Comparison of ENCODE assay signal across 11 cellular contexts in the genomic region with DNA sequence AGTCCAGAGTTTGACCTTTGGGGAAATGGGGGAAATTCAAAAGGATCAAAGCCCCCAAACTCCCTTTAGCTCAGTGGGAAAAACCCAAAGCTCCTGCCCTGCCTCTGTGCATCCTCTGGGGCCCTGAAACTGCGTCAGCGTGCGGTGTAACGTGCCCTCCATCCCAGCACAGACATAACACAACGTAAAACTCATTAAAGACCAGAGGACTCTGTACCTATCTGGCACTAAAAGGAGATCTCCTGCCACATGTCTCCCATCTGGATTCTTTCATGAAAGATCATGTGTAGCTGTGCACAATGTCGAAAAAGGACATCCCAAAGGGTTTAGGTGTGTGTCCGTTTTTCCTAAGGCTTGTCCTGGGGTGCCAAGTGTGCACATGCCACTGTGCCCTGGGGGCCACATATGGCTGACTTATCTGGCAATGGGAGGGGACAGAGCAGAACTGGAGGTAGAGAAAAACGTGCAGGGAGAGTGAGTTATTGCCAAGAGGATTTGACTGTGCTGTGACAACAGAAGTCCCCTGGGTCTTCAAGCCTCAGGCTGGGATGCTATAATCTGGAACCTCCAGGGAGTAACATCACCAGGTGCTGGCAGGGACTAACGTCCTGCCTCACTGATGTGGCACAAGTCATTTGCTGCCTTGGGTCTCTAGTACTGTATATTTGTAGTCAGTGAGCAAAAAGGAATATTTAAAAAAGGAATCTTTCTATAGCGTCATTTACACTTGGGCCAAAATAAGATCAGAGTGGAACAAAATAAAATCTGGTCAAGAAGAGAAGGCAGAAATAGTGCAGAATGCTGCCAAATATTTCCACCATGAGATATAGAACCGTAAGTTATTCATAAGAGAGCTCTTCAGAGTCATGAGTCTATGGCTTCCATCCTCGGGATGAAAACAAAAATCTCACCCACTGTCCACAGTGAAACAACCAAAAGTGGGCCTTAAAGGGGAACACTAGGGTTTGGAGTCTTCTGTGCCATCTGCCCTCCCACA. TPM values are rescaled to one million over a fixed set of nuclear protein-coding genes. Genes with fewer than 3 reads are reported as not detected.
DNase-seq lines count a peak whose midpoint lies in the region; ATAC-seq lines count a peak whose summit lies in the region.
"Had no signal": no experiment of that assay in that cellular context is flagged by ENCODE, and none has a peak within 500 bp of the region (broad histone marks: within the 10 kb centered on the region; RNA-seq: fewer than 3 reads in every experiment).

No MANE protein-coding gene starts in this region.

- H3K4me1 ChIP-seq in mesendoderm (ENCODE audit: control insufficient read depth, low read depth, low read length), result peaks cover 13% of the 10 kb centered on the region

- H3K27me3 Mint-ChIP-seq in stimulated activated naive CD8-positive, alpha-beta T cell treated with anti-CD3 and anti-CD28 coated beads, Interleukin-15, Interleukin-2, amounts not matched to agents 100 ng/mL and 50 ng/mL, for 24 hours, result no peaks in the 10 kb centered on the region
- no peaks in the 10 kb centered on the region for H3K27me3 Mint-ChIP-seq in activated T-cell treated with anti-CD3 and anti-CD28 coated beads, Interleukin-2, amount 50 U/mL, for 72 hours (ENCODE audit: low read depth)

- no peaks in the 10 kb centered on the region for H3K36me3 ChIP-seq in mesendoderm (ENCODE audit: control insufficient read depth, insufficient read depth, low read length)
- H3K36me3 ChIP-seq: ovary had no signal

- no peak overlapping the region for H4K8ac ChIP-seq in mesendoderm (ENCODE audit: low read depth, low read length)

- ATAC-seq in stimulated activated naive CD8-positive, alpha-beta T cell treated with anti-CD3 and anti-CD28 coated beads, Interleukin-15, Interleukin-2, amounts not matched to agents 100 U/mL and 50 U/mL, for 24 hours, result no peak
- no peak for ATAC-seq in activated T-cell treated with anti-CD3 and anti-CD28 coated beads, Interleukin-2, amount 50 U/mL, for 72 hours (replicated peaks in 1 of 2)
- ATAC-seq in HG03378 (IDR thresholded peaks at IDR 0.05; ENCODE audit: unreplicated experiment) (no peak), esophagus mucosa (no peak)

- H3K56ac ChIP-seq in mesendoderm (ENCODE audit: low read length), result peak overlapping the region; percentile 62

- peaks cover 4% of the 10 kb centered on the region for H3K79me1 ChIP-seq in mesendoderm (ENCODE audit: low read length)

- H3K9me3 Mint-ChIP-seq in stimulated activated naive CD8-positive, alpha-beta T cell treated with anti-CD3 and anti-CD28 coated beads, Interleukin-15, Interleukin-2, amounts not matched to agents 100 ng/mL and 50 ng/mL, for 24 hours, result no peaks in the 10 kb centered on the region
- no peaks in the 10 kb centered on the region for H3K9me3 Mint-ChIP-seq in activated T-cell treated with anti-CD3 and anti-CD28 coated beads, Interleukin-2, amount 50 U/mL, for 72 hours

- no peak overlapping the region for H3K18ac ChIP-seq in mesendoderm (ENCODE audit: low read length)

- H2BK15ac ChIP-seq in mesendoderm (replicated peaks; ENCODE audit: low read depth), result no peak overlapping the region

- H3K9ac ChIP-seq in mesendoderm (ENCODE audit: low read length), result no peak overlapping the region

- no CpG with 5 or more reads among the region's 12 CpGs for WGBS in mesendoderm (ENCODE audit: extremely low coverage, insufficient coverage, low lambda C conversion rate)

- H3K4me3 Mint-ChIP-seq in stimulated activated naive CD8-positive, alpha-beta T cell treated with anti-CD3 and anti-CD28 coated beads, Interleukin-15, Interleukin-2, amounts not matched to agents 100 ng/mL and 50 ng/mL, for 24 hours, result peak overlapping the region; percentile 49
- H3K4me3 Mint-ChIP-seq in activated T-cell treated with anti-CD3 and anti-CD28 coated beads, Interleukin-2, amount 50 U/mL, for 72 hours, result peak overlapping the region; percentile 73 to 75

- no peak overlapping the region for H3K4me3 ChIP-seq in mesendoderm (ENCODE audit: low read length)
- H3K4me3 ChIP-seq: ovary had no signal

- peak overlapping the region; percentile 98 for H3K27ac Mint-ChIP-seq in stimulated activated naive CD8-positive, alpha-beta T cell treated with anti-CD3 and anti-CD28 coated beads, Interleukin-15, Interleukin-2, amounts not matched to agents 100 ng/mL and 50 ng/mL, for 24 hours
- H3K27ac Mint-ChIP-seq in activated T-cell treated with anti-CD3 and anti-CD28 coated beads, Interleukin-2, amount 50 U/mL, for 72 hours, result peak overlapping the region; percentile 96

- no peak overlapping the region for H2AK5ac ChIP-seq in mesendoderm (ENCODE audit: low read length)

- H3K4me2 ChIP-seq in mesendoderm (ENCODE audit: low read length), result no peak overlapping the region

- no peaks in the 10 kb centered on the region for H3K27me3 ChIP-seq in mesendoderm (ENCODE audit: insufficient read depth, low read length, poor library complexity)
- H3K27me3 ChIP-seq: ovary had no signal

- H3K36me3 Mint-ChIP-seq in stimulated activated naive CD8-positive, alpha-beta T cell treated with anti-CD3 and anti-CD28 coated beads, Interleukin-15, Interleukin-2, amounts not matched to agents 100 ng/mL and 50 ng/mL, for 24 hours (ENCODE audit: low read depth), result peaks cover 53% of the 10 kb centered on the region
- peaks cover 8 to 15% of the 10 kb centered on the region in 2 donors for H3K36me3 Mint-ChIP-seq in activated T-cell treated with anti-CD3 and anti-CD28 coated beads, Interleukin-2, amount 50 U/mL, for 72 hours (ENCODE audit: insufficient read depth in 2 of 2)

- H3K23ac ChIP-seq in mesendoderm (ENCODE audit: low read length), result no peak overlapping the region

- H3K4ac ChIP-seq in mesendoderm (ENCODE audit: low read depth, low read length), result no peak overlapping the region

- no peak overlapping the region for H3K27ac ChIP-seq in mesendoderm (ENCODE audit: low read depth, low read length)
- H3K27ac ChIP-seq: ovary, RWPE1 had no signal

- no peak overlapping the region for H4K5ac ChIP-seq in mesendoderm (ENCODE audit: low read length)

- H3K4me1 Mint-ChIP-seq in stimulated activated naive CD8-positive, alpha-beta T cell treated with anti-CD3 and anti-CD28 coated beads, Interleukin-15, Interleukin-2, amounts not matched to agents 100 ng/mL and 50 ng/mL, for 24 hours (ENCODE audit: low read depth), result peaks cover 100% of the 10 kb centered on the region
- peaks cover 100% of the 10 kb centered on the region for H3K4me1 Mint-ChIP-seq in activated T-cell treated with anti-CD3 and anti-CD28 coated beads, Interleukin-2, amount 50 U/mL, for 72 hours (ENCODE audit: low read depth)

- no peak overlapping the region for H2BK5ac ChIP-seq in mesendoderm (ENCODE audit: low read length)

- DNase-seq in stimulated activated naive CD8-positive, alpha-beta T cell treated with anti-CD3 and anti-CD28 coated beads, Interleukin-15, Interleukin-2, amounts not matched to agents 100 U/mL and 50 U/mL, for 24 hours, result no peak
- DNase-seq in activated T-cell treated with anti-CD3 and anti-CD28 coated beads, Interleukin-2, amount 50 U/mL, for 72 hours, result no peak
- DNase-seq in mesendoderm (no peak), mesenteric fat pad (ENCODE audit: low spot score) (no peak), globus pallidus (ENCODE audit: low spot score) (no peak)
- DNase-seq: NCI-H2029 treated with DMSO at 0.1 percent for 48 hours had no signal

- no peaks in the 10 kb centered on the region for H3K79me2 ChIP-seq in mesendoderm (ENCODE audit: control insufficient read depth, insufficient read depth, low read length)

- no peak overlapping the region for H2BK120ac ChIP-seq in mesendoderm (ENCODE audit: low read depth, low read length)

RNA-seq across cellular contexts. Expression of gene ITPKB, which starts 52.3 kb away (rescaled TPM):
- 10 to 100 TPM; 50.7 to 58.0 TPM for total RNA-seq in activated T-cell treated with anti-CD3 and anti-CD28 coated beads, Interleukin-2, amount 50 U/mL, for 72 hours
- polyA plus RNA-seq in mesendoderm (2013, experiment 1 of 2), result 4.7 TPM
- polyA plus RNA-seq in mesendoderm (2013, experiment 2 of 2), result 4.9 TPM
- total RNA-seq in mesenteric fat pad (34.9 TPM), esophagus mucosa (10.9 TPM)
